In the genomic region with DNA sequence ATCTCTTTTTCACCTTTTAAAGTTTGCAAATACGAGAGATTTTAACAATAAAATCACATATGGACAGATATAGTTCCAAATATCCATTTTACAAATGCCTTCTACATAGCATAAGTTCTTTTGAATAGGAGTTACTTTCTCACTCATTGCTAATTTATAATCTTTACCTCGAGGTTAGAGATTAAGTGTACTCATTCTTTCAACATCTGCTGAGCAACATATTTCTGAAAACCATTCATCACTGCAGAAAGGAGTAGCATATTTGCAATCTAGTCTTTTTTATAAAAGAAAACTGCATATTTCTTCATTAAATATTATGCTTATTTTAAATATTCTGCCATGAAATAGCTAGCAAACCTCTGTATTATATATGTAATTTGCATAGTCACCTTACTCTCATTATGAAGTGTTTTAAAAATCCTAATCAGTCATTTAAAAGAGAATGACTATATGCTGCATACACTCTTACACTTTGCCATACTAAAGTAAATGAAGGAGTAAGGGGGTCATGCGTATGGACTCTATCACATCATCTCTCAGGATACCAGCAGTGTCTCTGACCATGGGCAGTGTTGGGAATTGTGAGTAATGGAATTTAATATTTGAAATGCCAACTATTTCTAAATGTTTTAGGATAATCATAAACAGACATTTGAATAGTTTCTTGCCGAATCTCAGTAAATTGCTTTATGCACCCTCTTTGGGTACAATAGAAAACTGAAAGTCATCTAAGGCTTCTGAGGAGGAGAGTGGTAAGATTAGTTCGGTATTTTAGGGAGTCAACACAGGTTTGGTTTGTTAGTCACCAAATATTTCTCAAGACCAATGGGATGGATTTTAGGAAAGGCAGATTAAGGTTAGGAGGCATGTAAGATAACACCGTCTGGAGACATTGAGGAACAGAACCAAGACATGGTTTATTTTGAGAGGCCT, we compare ENCODE assay signal across 1 cellular context.
TF ChIP-seq lines count a peak whose summit lies in the region.

No MANE protein-coding gene starts in this region.

TF ChIP-seq in SK-N-SH treated with all-trans-retinoic acid at 6 μM for 48 hours, 23 proteins besides CTCF, POLR2A, EP300 and RAD21:
- TF ChIP-seq, protein P1, sequence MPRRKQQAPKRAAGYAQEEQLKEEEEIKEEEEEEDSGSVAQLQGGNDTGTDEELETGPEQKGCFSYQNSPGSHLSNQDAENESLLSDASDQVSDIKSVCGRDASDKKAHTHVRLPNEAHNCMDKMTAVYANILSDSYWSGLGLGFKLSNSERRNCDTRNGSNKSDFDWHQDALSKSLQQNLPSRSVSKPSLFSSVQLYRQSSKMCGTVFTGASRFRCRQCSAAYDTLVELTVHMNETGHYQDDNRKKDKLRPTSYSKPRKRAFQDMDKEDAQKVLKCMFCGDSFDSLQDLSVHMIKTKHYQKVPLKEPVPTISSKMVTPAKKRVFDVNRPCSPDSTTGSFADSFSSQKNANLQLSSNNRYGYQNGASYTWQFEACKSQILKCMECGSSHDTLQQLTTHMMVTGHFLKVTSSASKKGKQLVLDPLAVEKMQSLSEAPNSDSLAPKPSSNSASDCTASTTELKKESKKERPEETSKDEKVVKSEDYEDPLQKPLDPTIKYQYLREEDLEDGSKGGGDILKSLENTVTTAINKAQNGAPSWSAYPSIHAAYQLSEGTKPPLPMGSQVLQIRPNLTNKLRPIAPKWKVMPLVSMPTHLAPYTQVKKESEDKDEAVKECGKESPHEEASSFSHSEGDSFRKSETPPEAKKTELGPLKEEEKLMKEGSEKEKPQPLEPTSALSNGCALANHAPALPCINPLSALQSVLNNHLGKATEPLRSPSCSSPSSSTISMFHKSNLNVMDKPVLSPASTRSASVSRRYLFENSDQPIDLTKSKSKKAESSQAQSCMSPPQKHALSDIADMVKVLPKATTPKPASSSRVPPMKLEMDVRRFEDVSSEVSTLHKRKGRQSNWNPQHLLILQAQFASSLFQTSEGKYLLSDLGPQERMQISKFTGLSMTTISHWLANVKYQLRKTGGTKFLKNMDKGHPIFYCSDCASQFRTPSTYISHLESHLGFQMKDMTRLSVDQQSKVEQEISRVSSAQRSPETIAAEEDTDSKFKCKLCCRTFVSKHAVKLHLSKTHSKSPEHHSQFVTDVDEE (CRISPR knock-in tag; IDR thresholded peaks at IDR 0.05), result no peak
- TF ChIP-seq CSDC2 (CRISPR knock-in tag; IDR thresholded peaks at IDR 0.05) (no peak), ZFP3 (CRISPR knock-in tag; IDR thresholded peaks at IDR 0.05) (no peak), ARNTL (CRISPR knock-in tag; IDR thresholded peaks at IDR 0.05; ENCODE audit: borderline replicate concordance, low read depth) (no peak), ZNF70 (CRISPR knock-in tag; IDR thresholded peaks at IDR 0.05) (no peak), OSR1 (CRISPR knock-in tag; IDR thresholded peaks at IDR 0.05) (no peak), SNAI2 (CRISPR knock-in tag; IDR thresholded peaks at IDR 0.05) (no peak), POU6F1 (CRISPR knock-in tag; IDR thresholded peaks at IDR 0.05; ENCODE audit: borderline replicate concordance, low read depth) (no peak), ZFP30 (CRISPR knock-in tag; IDR thresholded peaks at IDR 0.05) (no peak), TOX (CRISPR knock-in tag; IDR thresholded peaks at IDR 0.05; ENCODE audit: borderline replicate concordance) (no peak), ISL1 (CRISPR knock-in tag; IDR thresholded peaks at IDR 0.05) (no peak), ESRRG (CRISPR knock-in tag; IDR thresholded peaks at IDR 0.05) (no peak), ZNF565 (CRISPR knock-in tag; conservative IDR thresholded peaks at IDR 0.05; ENCODE audit: low read depth) (no peak), TCF4 (CRISPR knock-in tag; IDR thresholded peaks at IDR 0.05; ENCODE audit: borderline replicate concordance) (no peak), BACH2 (CRISPR knock-in tag; IDR thresholded peaks at IDR 0.05; ENCODE audit: borderline replicate concordance) (no peak)
- TF ChIP-seq, protein P2, sequence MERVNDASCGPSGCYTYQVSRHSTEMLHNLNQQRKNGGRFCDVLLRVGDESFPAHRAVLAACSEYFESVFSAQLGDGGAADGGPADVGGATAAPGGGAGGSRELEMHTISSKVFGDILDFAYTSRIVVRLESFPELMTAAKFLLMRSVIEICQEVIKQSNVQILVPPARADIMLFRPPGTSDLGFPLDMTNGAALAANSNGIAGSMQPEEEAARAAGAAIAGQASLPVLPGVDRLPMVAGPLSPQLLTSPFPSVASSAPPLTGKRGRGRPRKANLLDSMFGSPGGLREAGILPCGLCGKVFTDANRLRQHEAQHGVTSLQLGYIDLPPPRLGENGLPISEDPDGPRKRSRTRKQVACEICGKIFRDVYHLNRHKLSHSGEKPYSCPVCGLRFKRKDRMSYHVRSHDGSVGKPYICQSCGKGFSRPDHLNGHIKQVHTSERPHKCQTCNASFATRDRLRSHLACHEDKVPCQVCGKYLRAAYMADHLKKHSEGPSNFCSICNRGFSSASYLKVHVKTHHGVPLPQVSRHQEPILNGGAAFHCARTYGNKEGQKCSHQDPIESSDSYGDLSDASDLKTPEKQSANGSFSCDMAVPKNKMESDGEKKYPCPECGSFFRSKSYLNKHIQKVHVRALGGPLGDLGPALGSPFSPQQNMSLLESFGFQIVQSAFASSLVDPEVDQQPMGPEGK (CRISPR knock-in tag; IDR thresholded peaks at IDR 0.05; ENCODE audit: borderline replicate concordance), result no peak
